In genomic region chr6:108598316-108598863, GRCh38 we compare ENCODE assay signal across 9 cellular contexts. TPM values are rescaled to one million over a fixed set of nuclear protein-coding genes. Genes with fewer than 3 reads are reported as not detected.
DNase-seq lines count a peak whose midpoint lies in the region; ATAC-seq, FAIRE-seq and TF ChIP-seq lines count a peak whose summit lies in the region.
"Had no signal": no experiment of that assay in that cellular context is flagged by ENCODE, and none has a peak within 500 bp of the region (broad histone marks: within the 10 kb centered on the region; RNA-seq: fewer than 3 reads in every experiment).

No MANE protein-coding gene starts in this region.

- peaks cover 100% of the 10 kb centered on the region for H3K79me2 ChIP-seq in MM.1S (ENCODE audit: low read length)

- intact Hi-C loops in esophagus squamous epithelium (cut with DNase I) = no loop called here
- intact Hi-C loops in prostate gland (cut with DNase I) = no loop called here

- no peak overlapping the region for H3K4me3 Mint-ChIP-seq in stimulated activated naive CD8-positive, alpha-beta T cell treated with anti-CD3 and anti-CD28 coated beads, Interleukin-15, Interleukin-2, amounts not matched to agents 100 ng/mL and 50 ng/mL, for 24 hours

- TF ChIP-seq CTCF in MM.1S (IDR thresholded peaks at IDR 0.05; ENCODE audit: low read length) = no peak
- no peak for TF ChIP-seq CTCF in esophagus squamous epithelium (IDR thresholded peaks at IDR 0.05)
- TF ChIP-seq CTCF in prostate gland (IDR thresholded peaks at IDR 0.05) = no peak

- H3K9ac ChIP-seq in MM.1S (ENCODE audit: low read length) = peak overlapping the region; percentile 79

- no peaks in the 10 kb centered on the region for H3K9me3 Mint-ChIP-seq in stimulated activated naive CD8-positive, alpha-beta T cell treated with anti-CD3 and anti-CD28 coated beads, Interleukin-15, Interleukin-2, amounts not matched to agents 100 ng/mL and 50 ng/mL, for 24 hours

- peak overlapping the region; percentile 82 for H3K4me2 ChIP-seq in MM.1S (ENCODE audit: low read depth, low read length)

- no peaks in the 10 kb centered on the region for H4K20me1 ChIP-seq in MM.1S (ENCODE audit: insufficient read depth, low read length)

- 36 to 60% methylated on average over 2 of the region's 2 CpGs for WGBS in esophagus squamous epithelium, 2 donors
- 76% methylated on average over 2 of the region's 2 CpGs for WGBS in prostate gland

- H3K36me3 Mint-ChIP-seq in stimulated activated naive CD8-positive, alpha-beta T cell treated with anti-CD3 and anti-CD28 coated beads, Interleukin-15, Interleukin-2, amounts not matched to agents 100 ng/mL and 50 ng/mL, for 24 hours (ENCODE audit: low read depth) = no peaks in the 10 kb centered on the region

- peaks cover 75% of the 10 kb centered on the region for H3F3A ChIP-seq in MM.1S (ENCODE audit: insufficient read depth, low read length)

- peak overlapping the region; percentile 17; the same call in 1 of the 2 replicates for H3K4me3 ChIP-seq in MM.1S (ENCODE audit: low read length)
- no peak overlapping the region for H3K4me3 ChIP-seq in esophagus squamous epithelium
- no peak overlapping the region for H3K4me3 ChIP-seq in prostate gland

- no peak for DNase-seq in GM12892 (ENCODE audit: insufficient read length)
- DNase-seq in MM.1S = peak; percentile 92
- no peak for DNase-seq in esophagus squamous epithelium (lab: John Stamatoyannopoulos, UW)
- no peak for DNase-seq in Kasumi-1 (lab: John Stamatoyannopoulos, UW)
- no peak for DNase-seq in midbrain (lab: John Stamatoyannopoulos, UW)
- no peak for DNase-seq in prostate gland (ENCODE audit: low spot score)

- H3K9me2 ChIP-seq in MM.1S (replicated peaks; ENCODE audit: insufficient read depth, low read length) = no peaks in the 10 kb centered on the region

- no peaks in the 10 kb centered on the region for H3K9me3 ChIP-seq in MM.1S (replicated peaks; ENCODE audit: insufficient read depth, low read length)
- H3K9me3 ChIP-seq in esophagus squamous epithelium = no peaks in the 10 kb centered on the region
- no peaks in the 10 kb centered on the region for H3K9me3 ChIP-seq in prostate gland

- FAIRE-seq in GM12892 (lab: Jason Lieb, UNC) = peak; percentile 99

- no peak overlapping the region for H2AFZ ChIP-seq in MM.1S (ENCODE audit: low read length)

- H3K27me3 ChIP-seq in MM.1S (replicated peaks; ENCODE audit: insufficient read depth, low read length) (no peaks in the 10 kb centered on the region), esophagus squamous epithelium (no peaks in the 10 kb centered on the region), prostate gland (replicated peaks; ENCODE audit: insufficient read depth) (no peaks in the 10 kb centered on the region)

- peak overlapping the region; percentile 97 for H3K27ac ChIP-seq in MM.1S (ENCODE audit: low read length)
- peak overlapping the region; percentile 34 to 74 (median 69) for H3K27ac ChIP-seq in esophagus squamous epithelium
- H3K27ac ChIP-seq in prostate gland = peak overlapping the region in 1 of 2 donors; percentile 1

- TF ChIP-seq POLR2A in GM12892 (IDR thresholded peaks at IDR 0.05; ENCODE audit: low read depth, low read length) (no peak; the same call in 1 of the 2 replicates), esophagus squamous epithelium (IDR thresholded peaks at IDR 0.05) (no peak), prostate gland (IDR thresholded peaks at IDR 0.05) (no peak)

- peaks cover 48% of the 10 kb centered on the region for H3K4me1 Mint-ChIP-seq in stimulated activated naive CD8-positive, alpha-beta T cell treated with anti-CD3 and anti-CD28 coated beads, Interleukin-15, Interleukin-2, amounts not matched to agents 100 ng/mL and 50 ng/mL, for 24 hours (ENCODE audit: low read depth)

- ATAC-seq in GM21576 (IDR thresholded peaks at IDR 0.05; ENCODE audit: unreplicated experiment) = peak; percentile 75

- H3K27ac Mint-ChIP-seq in stimulated activated naive CD8-positive, alpha-beta T cell treated with anti-CD3 and anti-CD28 coated beads, Interleukin-15, Interleukin-2, amounts not matched to agents 100 ng/mL and 50 ng/mL, for 24 hours = peak overlapping the region; percentile 42

- H3K36me3 ChIP-seq in MM.1S (replicated peaks; ENCODE audit: insufficient read depth, low read length) (peaks cover 4% of the 10 kb centered on the region; the same call in 1 of the 2 replicates), esophagus squamous epithelium (peaks cover 0 to 4% (median 0%) of the 10 kb centered on the region in 3 donors), prostate gland (no peaks in the 10 kb centered on the region)

- H3K4me1 ChIP-seq in MM.1S (ENCODE audit: low read length) (peaks cover 77% of the 10 kb centered on the region), esophagus squamous epithelium (peaks cover 30 to 78% (median 59%) of the 10 kb centered on the region in 3 donors), prostate gland (replicated peaks) (peaks cover 3% of the 10 kb centered on the region)

- no peaks in the 10 kb centered on the region for H3K27me3 Mint-ChIP-seq in stimulated activated naive CD8-positive, alpha-beta T cell treated with anti-CD3 and anti-CD28 coated beads, Interleukin-15, Interleukin-2, amounts not matched to agents 100 ng/mL and 50 ng/mL, for 24 hours
- H3K27me3 Mint-ChIP-seq: IgD-negative memory B cell had no signal

RNA-seq across cellular contexts. Expression of gene FOXO3, which starts 37.7 kb away (rescaled TPM):
- polyA plus RNA-seq in GM12892 (2012; ENCODE audit: missing spikeins) = 4.8 TPM
- 10 to 100 TPM; 30.3 to 80.7 (median 34.3) TPM for total RNA-seq in esophagus squamous epithelium
- total RNA-seq in prostate gland = 100 to 1,000 TPM; 108 to 144 TPM
